Comparison of ENCODE assay signal across 9 cellular contexts in genomic region chr12:21940549-21940948, GRCh38. TPM values are rescaled to one million over a fixed set of nuclear protein-coding genes. Genes with fewer than 3 reads are reported as not detected.
DNase-seq lines count a peak whose midpoint lies in the region; ATAC-seq and TF ChIP-seq lines count a peak whose summit lies in the region.
"Had no signal": no experiment of that assay in that cellular context is flagged by ENCODE, and none has a peak within 500 bp of the region (broad histone marks: within the 10 kb centered on the region; RNA-seq: fewer than 3 reads in every experiment).

No MANE protein-coding gene starts in this region.

- peak; percentile 55 to 71 for ATAC-seq in lower lobe of right lung

- no peak overlapping the region for H3K27ac Mint-ChIP-seq in activated CD4-positive, alpha-beta memory T cell treated with anti-CD3 and anti-CD28 coated beads for 36 hours
- no peak overlapping the region for H3K27ac Mint-ChIP-seq in activated CD4-positive, alpha-beta memory T cell treated with anti-CD3 and anti-CD28 coated beads, Interleukin-2, amount 10 ng/mL, durations not matched to agents 7 days and 5 days

- H3K4me3 ChIP-seq in brain microvascular endothelial cell (ENCODE audit: low read depth, low read length) (peak overlapping the region; percentile 60), lower lobe of right lung (peak overlapping the region; percentile 54), BE2C (ENCODE audit: low read depth, low read length) (no peak overlapping the region)

- H3K27me3 ChIP-seq in brain microvascular endothelial cell (replicated peaks) (no peaks in the 10 kb centered on the region), lower lobe of right lung (ENCODE audit: low read depth) (peaks cover 16% of the 10 kb centered on the region), BE2C (no peaks in the 10 kb centered on the region)

- H3K4me3 Mint-ChIP-seq in activated CD4-positive, alpha-beta memory T cell treated with anti-CD3 and anti-CD28 coated beads for 36 hours: peak overlapping the region; percentile 3
- no peak overlapping the region for H3K4me3 Mint-ChIP-seq in activated CD4-positive, alpha-beta memory T cell treated with anti-CD3 and anti-CD28 coated beads, Interleukin-2, amount 10 ng/mL, durations not matched to agents 7 days and 5 days

- CTCF ChIA-PET in activated CD4-positive, alpha-beta memory T cell treated with anti-CD3 and anti-CD28 coated beads for 36 hours (lab: Charles Lee): no interaction called here
- CTCF ChIA-PET in activated CD4-positive, alpha-beta memory T cell treated with anti-CD3 and anti-CD28 coated beads, Interleukin-2, amount 10 ng/mL, durations not matched to agents 7 days and 5 days (lab: Charles Lee): no interaction called here

- peaks cover 16% of the 10 kb centered on the region for H3K4me1 Mint-ChIP-seq in activated CD4-positive, alpha-beta memory T cell treated with anti-CD3 and anti-CD28 coated beads for 36 hours (ENCODE audit: low read depth)
- H3K4me1 Mint-ChIP-seq in activated CD4-positive, alpha-beta memory T cell treated with anti-CD3 and anti-CD28 coated beads, Interleukin-2, amount 10 ng/mL, durations not matched to agents 7 days and 5 days: peaks cover 17% of the 10 kb centered on the region

- peaks cover 56% of the 10 kb centered on the region for H3K27me3 Mint-ChIP-seq in activated CD4-positive, alpha-beta memory T cell treated with anti-CD3 and anti-CD28 coated beads for 36 hours
- H3K27me3 Mint-ChIP-seq in activated CD4-positive, alpha-beta memory T cell treated with anti-CD3 and anti-CD28 coated beads, Interleukin-2, amount 10 ng/mL, durations not matched to agents 7 days and 5 days: peaks cover 56% of the 10 kb centered on the region

- H3K9me3 Mint-ChIP-seq in activated CD4-positive, alpha-beta memory T cell treated with anti-CD3 and anti-CD28 coated beads for 36 hours: peaks cover 8% of the 10 kb centered on the region
- H3K9me3 Mint-ChIP-seq in activated CD4-positive, alpha-beta memory T cell treated with anti-CD3 and anti-CD28 coated beads, Interleukin-2, amount 10 ng/mL, durations not matched to agents 7 days and 5 days: no peaks in the 10 kb centered on the region

- H3K36me3 Mint-ChIP-seq in activated CD4-positive, alpha-beta memory T cell treated with anti-CD3 and anti-CD28 coated beads for 36 hours: no peaks in the 10 kb centered on the region
- H3K36me3 Mint-ChIP-seq in activated CD4-positive, alpha-beta memory T cell treated with anti-CD3 and anti-CD28 coated beads, Interleukin-2, amount 10 ng/mL, durations not matched to agents 7 days and 5 days (ENCODE audit: low read depth): peaks cover 2% of the 10 kb centered on the region

- no peak for DNase-seq in activated CD4-positive, alpha-beta memory T cell treated with anti-CD3 and anti-CD28 coated beads for 36 hours
- no peak for DNase-seq in activated CD4-positive, alpha-beta memory T cell treated with anti-CD3 and anti-CD28 coated beads, Interleukin-2, amount 10 ng/mL, durations not matched to agents 7 days and 5 days
- no peak for DNase-seq in brain microvascular endothelial cell
- DNase-seq in lower lobe of right lung: no peak
- DNase-seq in superior temporal gyrus (ENCODE audit: extremely low spot score): peak; percentile 17
- DNase-seq in DMS 273 (lab: John Stamatoyannopoulos, UW; ENCODE audit: unreplicated experiment): no peak
- no peak for DNase-seq in T-helper 9 cell
- DNase-seq in BE2C: no peak
- DNase-seq: NCI-H1417 had no signal

- H3K9me3 ChIP-seq in lower lobe of right lung: no peaks in the 10 kb centered on the region
- H3K9me3 ChIP-seq in BE2C: no peaks in the 10 kb centered on the region

- intact Hi-C loops in activated CD4-positive, alpha-beta memory T cell treated with anti-CD3 and anti-CD28 coated beads for 36 hours (cut with micrococcal nuclease): no loop called here
- intact Hi-C loops in lower lobe of right lung (cut with DNase I): no loop called here

- POLR2A ChIA-PET in activated CD4-positive, alpha-beta memory T cell treated with anti-CD3 and anti-CD28 coated beads for 36 hours (lab: Charles Lee): no interaction called here
- POLR2A ChIA-PET in activated CD4-positive, alpha-beta memory T cell treated with anti-CD3 and anti-CD28 coated beads, Interleukin-2, amount 10 ng/mL, durations not matched to agents 7 days and 5 days (lab: Charles Lee): no interaction called here

- no peak for TF ChIP-seq CTCF in brain microvascular endothelial cell (IDR thresholded peaks at IDR 0.05; ENCODE audit: low read depth, low read length, missing control alignments)
- TF ChIP-seq CTCF in lower lobe of right lung (IDR thresholded peaks at IDR 0.05): no peak
- TF ChIP-seq CTCF in BE2C (IDR thresholded peaks at IDR 0.05; ENCODE audit: low read depth, low read length): no peak

- in situ Hi-C loops in brain microvascular endothelial cell (cut with HindIII; ENCODE audit: low pct_ligation_motif_present, low sequenced_read_pairs): no loop called here

- H3K27ac ChIP-seq in brain microvascular endothelial cell: no peak overlapping the region
- H3K27ac ChIP-seq in lower lobe of right lung: peak overlapping the region; percentile 78

- H3K4me1 ChIP-seq in lower lobe of right lung (peaks cover 6% of the 10 kb centered on the region), BE2C (no peaks in the 10 kb centered on the region)

- H3K36me3 ChIP-seq in brain microvascular endothelial cell (replicated peaks): no peaks in the 10 kb centered on the region
- H3K36me3 ChIP-seq in lower lobe of right lung: no peaks in the 10 kb centered on the region
- no peaks in the 10 kb centered on the region for H3K36me3 ChIP-seq in BE2C

RNA-seq across cellular contexts. Expression of gene ABCC9, which starts 0.7 kb away (rescaled TPM):
- not detected for total RNA-seq in activated CD4-positive, alpha-beta memory T cell treated with anti-CD3 and anti-CD28 coated beads for 36 hours
- total RNA-seq in activated CD4-positive, alpha-beta memory T cell treated with anti-CD3 and anti-CD28 coated beads, Interleukin-2, amount 10 ng/mL, durations not matched to agents 7 days and 5 days: not detected
- 27.5 TPM for total RNA-seq in lower lobe of right lung
- 0.71 TPM for polyA plus RNA-seq in BE2C (2012; ENCODE audit: insufficient read depth, insufficient read length, low read depth)

Comparison
In these comparisons a context has a peak if more than half of its experiments do, and no peak if none do; other contexts are left out.
1. RNA of gene ABCC9, which starts 0.7 kb away (total RNA-seq): 27.5 TPM in lower lobe of right lung (single experiment); not detected in activated CD4-positive, alpha-beta memory T cell treated with anti-CD3 and anti-CD28 coated beads, Interleukin-2, amount 10 ng/mL, durations not matched to agents 7 days and 5 days and not detected in activated CD4-positive, alpha-beta memory T cell treated with anti-CD3 and anti-CD28 coated beads for 36 hours; every median in the first group is over 10 times any median in the second.